17 cellular contexts compared by ENCODE assay signal in the genomic region with DNA sequence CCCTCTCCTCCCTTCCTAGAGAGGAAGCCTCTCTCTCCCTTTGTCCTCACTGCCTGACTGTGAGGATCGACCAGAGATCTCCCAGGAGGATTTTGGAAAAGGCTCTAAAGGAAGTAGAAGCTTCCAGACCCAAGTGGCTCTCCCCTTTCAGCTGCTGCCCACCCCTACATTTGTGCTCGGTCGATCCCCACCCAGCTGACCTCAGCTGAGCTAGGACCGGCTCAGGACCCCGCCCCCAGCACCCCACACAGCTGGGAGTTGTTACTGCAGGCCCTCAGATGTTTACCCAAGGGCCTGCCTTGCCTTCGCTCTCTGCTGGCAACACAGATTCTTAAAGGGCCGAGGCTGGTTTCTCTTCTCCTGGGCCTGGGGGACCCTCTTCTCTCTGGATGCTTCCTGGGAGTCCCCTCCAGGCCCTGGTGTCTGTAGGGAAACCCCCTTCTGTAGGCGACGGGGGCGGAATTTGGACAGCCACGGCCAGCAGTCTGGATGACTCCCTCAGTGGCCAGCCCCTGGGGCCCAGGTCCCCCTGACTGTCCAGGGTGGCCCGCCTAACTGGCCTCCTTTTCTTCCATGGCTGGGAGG. TPM values are rescaled to one million over a fixed set of nuclear protein-coding genes. Genes with fewer than 3 reads are reported as not detected.
DNase-seq lines count a peak whose midpoint lies in the region; ATAC-seq and TF ChIP-seq lines count a peak whose summit lies in the region.
"Had no signal": no experiment of that assay in that cellular context is flagged by ENCODE, and none has a peak within 500 bp of the region (broad histone marks: within the 10 kb centered on the region; RNA-seq: fewer than 3 reads in every experiment).

No MANE protein-coding gene starts in this region.

- H3K27ac Mint-ChIP-seq in CD8-positive, alpha-beta T cell: no peak overlapping the region
- H3K27ac Mint-ChIP-seq: activated CD8-positive, alpha-beta T cell treated with anti-CD3 and anti-CD28 coated beads, Interleukin-2, amount 10 ng/mL, durations not matched to agents 7 days and 5 days; activated T-helper 17 cell treated with anti-CD3 and anti-CD28 coated beads, Interleukin-2, amount 50 U/mL, for 72 hours had no signal

- intact Hi-C loops in left colon (cut with DNase I, micrococcal nuclease): no loop called here
- intact Hi-C loops in prostate gland (cut with DNase I): no loop called here
- intact Hi-C loops in CD8-positive, alpha-beta T cell (cut with DNase I, micrococcal nuclease): no loop called here

- no peak for TF ChIP-seq CTCF in prostate gland (IDR thresholded peaks at IDR 0.05)
- no peak for TF ChIP-seq CTCF in foreskin keratinocyte (conservative IDR thresholded peaks at IDR 0.05)
- TF ChIP-seq CTCF in CD8-positive, alpha-beta T cell (IDR thresholded peaks at IDR 0.05): no peak

- H3K4me3 ChIP-seq in BLaER1 (peak overlapping the region; percentile 48), prostate gland (no peak overlapping the region)
- no peak overlapping the region for H3K4me3 ChIP-seq in CD8-positive, alpha-beta T cell (ENCODE audit: low read depth, low read length)
- H3K4me3 ChIP-seq: SK-N-MC, thoracic aorta had no signal

- H3K36me3 Mint-ChIP-seq in CD8-positive, alpha-beta T cell: no peaks in the 10 kb centered on the region

- POLR2A ChIA-PET in CD8-positive, alpha-beta T cell (lab: Charles Lee): no interaction called here

- no peaks in the 10 kb centered on the region for H3K4me1 Mint-ChIP-seq in CD8-positive, alpha-beta T cell (ENCODE audit: low read depth)
- H3K4me1 Mint-ChIP-seq: activated T-helper 17 cell treated with anti-CD3 and anti-CD28 coated beads, Interleukin-2, amount 50 U/mL, for 72 hours had no signal

- H3K9ac ChIP-seq in BLaER1: peak overlapping the region; percentile 82

- H3K27ac ChIP-seq in BLaER1: peak overlapping the region; percentile 91
- peak overlapping the region; percentile 18 to 58 for H3K27ac ChIP-seq in prostate gland
- no peak overlapping the region for H3K27ac ChIP-seq in foreskin keratinocyte
- H3K27ac ChIP-seq in CD8-positive, alpha-beta T cell (ENCODE audit: low read depth, low read length): no peak overlapping the region
- H3K27ac ChIP-seq: SK-N-MC, thoracic aorta had no signal

- H3K4me3 Mint-ChIP-seq in CD8-positive, alpha-beta T cell: no peak overlapping the region
- H3K4me3 Mint-ChIP-seq: activated CD8-positive, alpha-beta T cell treated with anti-CD3 and anti-CD28 coated beads, Interleukin-2, amount 10 ng/mL, durations not matched to agents 7 days and 5 days; activated T-helper 17 cell treated with anti-CD3 and anti-CD28 coated beads, Interleukin-2, amount 50 U/mL, for 72 hours had no signal

- H3K27me3 Mint-ChIP-seq in CD8-positive, alpha-beta T cell (ENCODE audit: low read depth): no peaks in the 10 kb centered on the region
- H3K27me3 Mint-ChIP-seq: activated T-helper 17 cell treated with anti-CD3 and anti-CD28 coated beads, Interleukin-2, amount 50 U/mL, for 72 hours had no signal

- TF ChIP-seq POLR2A in prostate gland (IDR thresholded peaks at IDR 0.05): no peak

- no peaks in the 10 kb centered on the region for H4K20me1 ChIP-seq in BLaER1

- 19% methylated on average over 12 of the region's 12 CpGs for WGBS in prostate gland

- peak; percentile 46 for ATAC-seq in left colon
- no peak for ATAC-seq in foreskin keratinocyte
- ATAC-seq in CD8-positive, alpha-beta T cell: no peak
- ATAC-seq: activated CD8-positive, alpha-beta T cell treated with anti-CD3 and anti-CD28 coated beads, Interleukin-2, amount 10 ng/mL, durations not matched to agents 7 days and 5 days; activated T-helper 17 cell treated with anti-CD3 and anti-CD28 coated beads, Interleukin-2, amount 50 U/mL, for 72 hours had no signal

- H3K36me3 ChIP-seq in BLaER1: 0 out of 2 replicates have a peak, but pooled peaks cover 5% of the 10 kb centered on the region
- no peaks in the 10 kb centered on the region for H3K36me3 ChIP-seq in prostate gland
- H3K36me3 ChIP-seq in CD8-positive, alpha-beta T cell (ENCODE audit: insufficient read depth, low read length): no peaks in the 10 kb centered on the region
- H3K36me3 ChIP-seq: thoracic aorta had no signal

- CTCF ChIA-PET in CD8-positive, alpha-beta T cell (lab: Charles Lee): interaction anchor here (2.8 kb wide), 1 partner anchor 86 kb away, joined by 9 read pairs; no protein-coding TSS in a partner anchor

- H3K27me3 ChIP-seq in BLaER1: no peaks in the 10 kb centered on the region
- H3K27me3 ChIP-seq in prostate gland (replicated peaks; ENCODE audit: insufficient read depth): no peaks in the 10 kb centered on the region
- H3K27me3 ChIP-seq in foreskin keratinocyte: peaks cover 12% of the 10 kb centered on the region
- no peaks in the 10 kb centered on the region for H3K27me3 ChIP-seq in CD8-positive, alpha-beta T cell (ENCODE audit: insufficient read depth, low read length)

- DNase-seq in ecto neural progenitor cell (ENCODE audit: low spot score): peak; percentile 46
- DNase-seq in left colon: no peak
- no peak for DNase-seq in prostate gland (ENCODE audit: low spot score)
- no peak for DNase-seq in mesenteric fat pad (ENCODE audit: low spot score)
- no peak for DNase-seq in foreskin keratinocyte
- DNase-seq in NCI-H748 treated with DMSO at 0.1 percent for 48 hours (lab: John Stamatoyannopoulos, UW): no peak
- DNase-seq in CD8-positive, alpha-beta T cell: no peak
- DNase-seq: activated CD8-positive, alpha-beta T cell treated with anti-CD3 and anti-CD28 coated beads, Interleukin-2, amount 10 ng/mL, durations not matched to agents 7 days and 5 days; amygdala; GF-D8; midbrain; NCI-H1417 treated with DMSO at 0.1 percent for 48 hours; stimulated activated CD4-positive, alpha-beta T cell treated with anti-CD3 and anti-CD28 coated beads, Interleukin-2, amount 100 ng/mL, for 24 hours had no signal

- peaks cover 8% of the 10 kb centered on the region for H3K9me3 Mint-ChIP-seq in CD8-positive, alpha-beta T cell

- H3K9me3 ChIP-seq in BLaER1 (peaks cover 17% of the 10 kb centered on the region), prostate gland (no peaks in the 10 kb centered on the region)
- H3K9me3 ChIP-seq in CD8-positive, alpha-beta T cell (ENCODE audit: low read length): no peaks in the 10 kb centered on the region

- peaks cover 48% of the 10 kb centered on the region for H3K4me1 ChIP-seq in BLaER1
- no peaks in the 10 kb centered on the region for H3K4me1 ChIP-seq in prostate gland (replicated peaks)
- H3K4me1 ChIP-seq in foreskin keratinocyte: peaks cover 4% of the 10 kb centered on the region
- no peaks in the 10 kb centered on the region for H3K4me1 ChIP-seq in CD8-positive, alpha-beta T cell (ENCODE audit: insufficient read depth, low read length)

- H3K4me2 ChIP-seq in BLaER1: peak overlapping the region; percentile 89

RNA-seq across cellular contexts. Expression of a gene that starts 26.9 kb away (rescaled TPM):
- 100 to 1,000 TPM in 1 of 2 donors, 10 to 100 TPM in 1; 45.5 to 133 TPM for total RNA-seq in left colon
- total RNA-seq in prostate gland: 100 to 1,000 TPM in 1 of 2 donors, 10 to 100 TPM in 1; 54.5 to 500 TPM
- total RNA-seq in mesenteric fat pad: 351 TPM
- total RNA-seq in foreskin keratinocyte: 7.5 and 11.2 TPM in 2 replicates
- 6.3 and 8.3 TPM in 2 replicates for polyA plus RNA-seq in foreskin keratinocyte
- 1 to 10 TPM; 8.9 to 9.4 TPM for total RNA-seq in CD8-positive, alpha-beta T cell

RNA-seq across cellular contexts. Expression of a gene that starts 27.7 kb away (rescaled TPM):
- 100 to 1,000 TPM; 687 to 857 TPM for total RNA-seq in left colon
- total RNA-seq in prostate gland: 100 to 1,000 TPM; 570 to 890 TPM
- 417 TPM for total RNA-seq in mesenteric fat pad
- 339 and 389 TPM in 2 replicates for total RNA-seq in foreskin keratinocyte
- 375 and 407 TPM in 2 replicates for polyA plus RNA-seq in foreskin keratinocyte
- 10 to 100 TPM; 30.9 to 32.0 TPM for total RNA-seq in CD8-positive, alpha-beta T cell

RNA-seq across cellular contexts. Expression of a gene that starts 49.1 kb away (rescaled TPM):
- total RNA-seq in left colon: 1 to 10 TPM; 1.1 to 1.3 TPM
- total RNA-seq in prostate gland: 1 to 10 TPM; 2.2 to 8.2 TPM
- total RNA-seq in mesenteric fat pad: 6.5 TPM
- total RNA-seq in foreskin keratinocyte: 0.04 TPM in 1 of 2 replicates, not detected in the other
- not detected in 2 replicates for polyA plus RNA-seq in foreskin keratinocyte
- 1 to 10 TPM; 5.3 to 6.3 TPM for total RNA-seq in CD8-positive, alpha-beta T cell
- total RNA-seq: activated T-helper 17 cell treated with anti-CD3 and anti-CD28 coated beads, Interleukin-2, amount 50 U/mL, for 72 hours had no signal

RNA-seq across cellular contexts. Expression of a gene that starts 57.5 kb away (rescaled TPM):
- total RNA-seq in left colon (100 to 1,000 TPM; 302 to 322 TPM), prostate gland (100 to 1,000 TPM in 1 of 2 donors, 10 to 100 TPM in 1; 89.7 to 201 TPM), mesenteric fat pad (37.9 TPM), foreskin keratinocyte (67.2 and 68.5 TPM in 2 replicates)
- 48.4 and 49.3 TPM in 2 replicates for polyA plus RNA-seq in foreskin keratinocyte
- 10 to 100 TPM; 41.6 to 48.9 TPM for total RNA-seq in CD8-positive, alpha-beta T cell

Comparison
In these comparisons a context has a peak if more than half of its experiments do, and no peak if none do; other contexts are left out.
1. H3K27ac ChIP-seq: peak in BLaER1 (single experiment) and prostate gland (2 of 2); none in foreskin keratinocyte (single experiment) and CD8-positive, alpha-beta T cell (single experiment).
2. RNA of a gene that starts 27.7 kb away (total RNA-seq): 570 to 890 TPM in prostate gland, 687 to 857 TPM in left colon, 417 TPM in mesenteric fat pad (single experiment) and 339 to 389 TPM in foreskin keratinocyte; 30.9 to 32.0 TPM in CD8-positive, alpha-beta T cell; every median in the first group is over 10 times any median in the second.